ENCODE assay signal across 15 cellular contexts in genomic region chr11:78782725-78783124, GRCh38.
DNase-seq lines count a peak whose midpoint lies in the region; ATAC-seq and TF ChIP-seq lines count a peak whose summit lies in the region.
"Had no signal": no experiment of that assay in that cellular context is flagged by ENCODE, and none has a peak within 500 bp of the region (broad histone marks: within the 10 kb centered on the region; RNA-seq: fewer than 3 reads in every experiment).

No MANE protein-coding gene starts in this region.

- no peaks in the 10 kb centered on the region for H3K36me3 Mint-ChIP-seq in activated CD8-positive, alpha-beta T cell treated with anti-CD3 and anti-CD28 coated beads, Interleukin-2, amount 10 ng/mL, durations not matched to agents 7 days and 5 days (ENCODE audit: low read depth)
- H3K36me3 Mint-ChIP-seq: CD4-positive, alpha-beta memory T cell had no signal

- no peak overlapping the region for H3K27ac Mint-ChIP-seq in activated CD8-positive, alpha-beta T cell treated with anti-CD3 and anti-CD28 coated beads, Interleukin-2, amount 10 ng/mL, durations not matched to agents 7 days and 5 days
- H3K27ac Mint-ChIP-seq: CD4-positive, alpha-beta memory T cell had no signal

- no peak overlapping the region for H3K27ac ChIP-seq in HEK293 (ENCODE audit: extremely low read depth, low read depth, low read length)
- no peak overlapping the region for H3K27ac ChIP-seq in caudate nucleus (ENCODE audit: low read depth, low read length)
- H3K27ac ChIP-seq: C4-2B, HL-60 had no signal

- CTCF ChIA-PET in HEK293 (lab: Yijun Ruan, JAX) = interaction anchor here (0.7 to 1.6 kb wide), 2 partner anchors 15 to 16 kb away, joined by 4 to 5 read pairs; no protein-coding TSS in a partner anchor
- CTCF ChIA-PET in activated CD8-positive, alpha-beta T cell treated with anti-CD3 and anti-CD28 coated beads, Interleukin-2, amount 10 ng/mL, durations not matched to agents 7 days and 5 days (lab: Charles Lee) = interaction anchor here (0.7 kb wide), 1 partner anchor 9 kb away, joined by 3 read pairs; no protein-coding TSS in a partner anchor

- no peaks in the 10 kb centered on the region for H3K4me1 Mint-ChIP-seq in activated CD8-positive, alpha-beta T cell treated with anti-CD3 and anti-CD28 coated beads, Interleukin-2, amount 10 ng/mL, durations not matched to agents 7 days and 5 days (ENCODE audit: low read depth)
- H3K4me1 Mint-ChIP-seq: CD4-positive, alpha-beta memory T cell had no signal

- no peak overlapping the region for H3K4me3 Mint-ChIP-seq in activated CD8-positive, alpha-beta T cell treated with anti-CD3 and anti-CD28 coated beads, Interleukin-2, amount 10 ng/mL, durations not matched to agents 7 days and 5 days
- H3K4me3 Mint-ChIP-seq: CD4-positive, alpha-beta memory T cell had no signal

- no peak for TF ChIP-seq CTCF in HEK293 (tag by site-specific recombination; IDR thresholded peaks at IDR 0.05)

- no peaks in the 10 kb centered on the region for H3K9me3 Mint-ChIP-seq in activated CD8-positive, alpha-beta T cell treated with anti-CD3 and anti-CD28 coated beads, Interleukin-2, amount 10 ng/mL, durations not matched to agents 7 days and 5 days (ENCODE audit: insufficient read depth)

- peaks cover 3% of the 10 kb centered on the region for H3K27me3 Mint-ChIP-seq in activated CD8-positive, alpha-beta T cell treated with anti-CD3 and anti-CD28 coated beads, Interleukin-2, amount 10 ng/mL, durations not matched to agents 7 days and 5 days (ENCODE audit: low read depth)

- no peaks in the 10 kb centered on the region for H3K4me1 ChIP-seq in HEK293 (ENCODE audit: control insufficient read depth, insufficient read depth, low read length)

- ATAC-seq in activated CD8-positive, alpha-beta T cell treated with anti-CD3 and anti-CD28 coated beads, Interleukin-2, amount 10 ng/mL, durations not matched to agents 7 days and 5 days = no peak
- ATAC-seq in HG03039 (IDR thresholded peaks at IDR 0.05; ENCODE audit: unreplicated experiment) = no peak

- DNase-seq in EH (ENCODE audit: low read depth) (peak; percentile 23), SK-N-DZ (ENCODE audit: low spot score) (peak; percentile 61), left kidney (ENCODE audit: low read depth, low spot score) (peak; percentile 21), caudate nucleus (lab: John Stamatoyannopoulos, UW) (no peak)
- no peak for DNase-seq in activated CD8-positive, alpha-beta T cell treated with anti-CD3 and anti-CD28 coated beads, Interleukin-2, amount 10 ng/mL, durations not matched to agents 7 days and 5 days
- DNase-seq: BE2C; CD4-positive, alpha-beta memory T cell; DMS79; EL; H7; KBM-7 had no signal

- H3K36me3 ChIP-seq in HEK293 (ENCODE audit: control insufficient read depth in 2 of 2, insufficient read depth in 1 of 2, low read length in 2 of 2) = no peaks in the 10 kb centered on the region

- H3K4me3 ChIP-seq in HEK293 (ENCODE audit: low read depth, low read length) = no peak overlapping the region

- no peaks in the 10 kb centered on the region for H3K9me3 ChIP-seq in HEK293 (ENCODE audit: control insufficient read depth, insufficient read depth, low read depth, low read length)
- H3K9me3 ChIP-seq: BE2C had no signal

- POLR2A ChIA-PET in HEK293 (lab: Yijun Ruan, JAX) = no interaction called here
- POLR2A ChIA-PET in activated CD8-positive, alpha-beta T cell treated with anti-CD3 and anti-CD28 coated beads, Interleukin-2, amount 10 ng/mL, durations not matched to agents 7 days and 5 days (lab: Charles Lee) = no interaction called here

TF ChIP-seq in HEK293, 187 proteins besides CTCF, POLR2A, EP300 and RAD21:
- TF ChIP-seq ZNF394 (tag by site-specific recombination; IDR thresholded peaks at IDR 0.05; ENCODE audit: borderline replicate concordance) (no peak), REST (tag by site-specific recombination; IDR thresholded peaks at IDR 0.05) (peak; percentile 40; the same call in 1 of the 2 replicates)

Comparison
In these comparisons a context has a peak if more than half of its experiments do, and no peak if none do; other contexts are left out.
1. DNase-seq: peak in EH (single experiment), SK-N-DZ (single experiment) and left kidney (single experiment); none in activated CD8-positive, alpha-beta T cell treated with anti-CD3 and anti-CD28 coated beads, Interleukin-2, amount 10 ng/mL, durations not matched to agents 7 days and 5 days (single experiment) and caudate nucleus (0 of 61).